10 cellular contexts compared by ENCODE assay signal in the genomic region with DNA sequence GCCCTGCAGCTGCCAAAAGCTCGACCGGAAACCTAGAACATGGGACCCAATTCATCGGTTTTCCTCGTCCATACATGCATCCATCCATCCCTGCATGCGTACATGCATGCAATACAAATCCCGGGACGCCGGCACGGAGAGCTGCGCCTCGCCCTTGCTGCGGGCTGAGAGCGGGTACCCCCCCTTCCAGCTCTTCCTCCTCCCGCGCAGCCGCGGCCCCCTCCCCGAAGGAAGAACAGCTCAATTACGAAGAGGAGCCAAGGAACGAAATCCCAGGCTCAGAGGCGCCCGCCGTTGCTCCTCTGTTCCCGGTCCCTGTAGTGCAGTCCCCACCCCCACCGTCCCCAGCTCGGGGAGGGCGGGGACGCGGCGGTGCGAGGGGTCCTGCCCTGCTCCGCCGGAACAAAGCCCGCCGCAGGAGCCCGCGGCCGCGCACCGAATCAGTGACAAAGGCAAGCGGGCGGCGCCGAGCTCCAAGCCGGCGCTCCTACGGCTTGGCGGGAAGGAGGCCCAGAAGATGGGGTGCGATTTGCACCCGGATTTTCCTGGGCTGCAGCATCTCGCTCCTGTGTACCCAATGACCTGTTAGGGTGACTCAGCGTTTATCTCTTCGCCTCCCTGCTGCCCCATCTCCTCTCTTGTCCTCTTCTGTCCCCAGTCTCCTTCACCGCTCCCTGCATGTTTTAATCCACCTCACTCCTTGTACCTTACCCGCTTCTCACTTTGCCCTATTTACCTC. TPM values are rescaled to one million over a fixed set of nuclear protein-coding genes. Genes with fewer than 3 reads are reported as not detected.
A peak's percentile ranks its signal among the peaks of the same experiment; 100 is the strongest.
DNase-seq lines count a peak whose midpoint lies in the region; ATAC-seq and TF ChIP-seq lines count a peak whose summit lies in the region.
"Had no signal": no experiment of that assay in that cellular context is flagged by ENCODE, and none has a peak within 500 bp of the region (broad histone marks: within the 10 kb centered on the region; RNA-seq: fewer than 3 reads in every experiment).

No MANE protein-coding gene starts in this region.

- 3% methylated on average over 55 of the region's 55 CpGs for whole genome bisulfite sequencing in thymus

- H3K9me3 ChIP-seq in left ventricle myocardium inferior (replicated peaks) (no peaks in the 10 kb centered on the region), lower lobe of right lung (no peaks in the 10 kb centered on the region), thymus (ENCODE audit: control insufficient read depth) (no peaks in the 10 kb centered on the region)
- H3K9me3 ChIP-seq: neutrophil had no signal

- no peak for ATAC-seq in Right ventricle myocardium inferior
- peak in 1 of 2 donors; percentile 39 for ATAC-seq in lower lobe of right lung
- ATAC-seq in GM21367 (IDR thresholded peaks at IDR 0.05; ENCODE audit: unreplicated experiment), result no peak

- H3K4me1 ChIP-seq in left ventricle myocardium inferior (peaks cover 30% of the 10 kb centered on the region), lower lobe of right lung (peaks cover 24% of the 10 kb centered on the region), thymus (ENCODE audit: control insufficient read depth, insufficient read depth, low read length) (peaks cover 23% of the 10 kb centered on the region)

- intact Hi-C loops in left ventricle myocardium inferior (cut with micrococcal nuclease), result no loop called here
- intact Hi-C loops in Right ventricle myocardium inferior (cut with DNase I), result no loop called here
- intact Hi-C loops in lower lobe of right lung (cut with DNase I), result no loop called here

- H3K27me3 ChIP-seq in left ventricle myocardium inferior (ENCODE audit: low read depth) (peaks cover 100% of the 10 kb centered on the region), lower lobe of right lung (ENCODE audit: low read depth) (peaks cover 86% of the 10 kb centered on the region), thymus (ENCODE audit: control insufficient read depth, insufficient read depth) (peaks cover 87% of the 10 kb centered on the region)

- H3K4me3 ChIP-seq in left ventricle myocardium inferior (peak overlapping the region; percentile 45), lower lobe of right lung (peak overlapping the region; percentile 22), thymus (ENCODE audit: low read length) (peak overlapping the region; percentile 33)

- H3K27ac ChIP-seq in left ventricle myocardium inferior (replicated peaks), result no peak overlapping the region
- no peak overlapping the region for H3K27ac ChIP-seq in lower lobe of right lung
- H3K27ac ChIP-seq in thymus (ENCODE audit: low read depth), result no peak overlapping the region
- H3K27ac ChIP-seq: neutrophil had no signal

- TF ChIP-seq CTCF in left ventricle myocardium inferior (IDR thresholded peaks at IDR 0.05; ENCODE audit: borderline replicate concordance) (no peak), lower lobe of right lung (IDR thresholded peaks at IDR 0.05) (no peak)

- DNase-seq in left ventricle myocardium inferior, result no peak
- no peak for DNase-seq in Right ventricle myocardium inferior (ENCODE audit: missing footprints)
- peak in 48 of 58 donors; percentile 38 to 86 (median 70) for DNase-seq in anterior cingulate cortex (lab: John Stamatoyannopoulos, UW)
- no peak for DNase-seq in lower lobe of right lung
- no peak for DNase-seq in H4 (ENCODE audit: low spot score)
- DNase-seq in NCI-H146 (lab: John Stamatoyannopoulos, UW), result no peak

- H3K36me3 ChIP-seq in left ventricle myocardium inferior (no peaks in the 10 kb centered on the region), lower lobe of right lung (no peaks in the 10 kb centered on the region), thymus (ENCODE audit: control insufficient read depth, insufficient read depth) (no peaks in the 10 kb centered on the region)
- H3K36me3 ChIP-seq: neutrophil had no signal

RNA-seq across cellular contexts. Expression of a gene that starts 8.9 kb away (rescaled TPM):
- total RNA-seq in left ventricle myocardium inferior, result 0.11 TPM
- total RNA-seq in Right ventricle myocardium inferior, result not detected
- total RNA-seq in lower lobe of right lung, result not detected
- 0.82 TPM for polyA plus RNA-seq in thymus
- total RNA-seq in H4 (2014; rRNA removed; shearing (Covaris generic)), result 1.3 and 2.6 TPM in 2 replicates
- total RNA-seq: LHCN-M2 had no signal

Comparison
In these comparisons a context has a peak if more than half of its experiments do, and no peak if none do; other contexts are left out.
1. DNase-seq: peak in anterior cingulate cortex (48 of 58); none in left ventricle myocardium inferior (single experiment), Right ventricle myocardium inferior (single experiment), lower lobe of right lung (single experiment), H4 (single experiment) and NCI-H146 (single experiment).
2. Peak in every context shown above with its lines, with median percentiles within 50 percentile points of each other: H3K4me3 ChIP-seq.